In genomic region chr22:47452184-47452583, GRCh38 we compare ENCODE assay signal across 9 cellular contexts.
A peak's percentile ranks its signal among the peaks of the same experiment; 100 is the strongest.
DNase-seq lines count a peak whose midpoint lies in the region; ATAC-seq and TF ChIP-seq lines count a peak whose summit lies in the region.
"Had no signal": no experiment of that assay in that cellular context is flagged by ENCODE, and none has a peak within 500 bp of the region (broad histone marks: within the 10 kb centered on the region; RNA-seq: fewer than 3 reads in every experiment).

No MANE protein-coding gene starts in this region.

- H3K4me1 ChIP-seq in lung (ENCODE audit: control insufficient read depth in 2 of 2, insufficient read depth in 2 of 2, low read length in 2 of 2): no peaks in the 10 kb centered on the region

- H3K27ac Mint-ChIP-seq in activated T-cell treated with anti-CD3 and anti-CD28 coated beads, Interleukin-2, amount 50 U/mL, for 24 hours: no peak overlapping the region
- H3K27ac Mint-ChIP-seq: stimulated activated naive CD8-positive, alpha-beta T cell treated with anti-CD3 and anti-CD28 coated beads, Interleukin-15, Interleukin-2, amounts not matched to agents 100 ng/mL and 50 ng/mL, for 24 hours had no signal

- DNase-seq in GM06990 (ENCODE audit: extremely low read depth, insufficient read length): no peak
- peak; percentile 69 for DNase-seq in HT1080 (ENCODE audit: low read depth)
- DNase-seq in SHP77 treated with DMSO at 0.1 percent for 48 hours (lab: John Stamatoyannopoulos, UW): peak; percentile 58
- no peak for DNase-seq in lung (ENCODE audit: low spot score)
- no peak for DNase-seq in activated T-cell treated with anti-CD3 and anti-CD28 coated beads, Interleukin-2, amount 50 U/mL, for 24 hours
- no peak for DNase-seq in NCI-H1694 (lab: John Stamatoyannopoulos, UW)
- DNase-seq in NCI-H1694 treated with DMSO at 0.1 percent for 48 hours (lab: John Stamatoyannopoulos, UW): no peak
- DNase-seq: MV-4-11 had no signal

- H3K4me1 Mint-ChIP-seq in activated T-cell treated with anti-CD3 and anti-CD28 coated beads, Interleukin-2, amount 50 U/mL, for 24 hours (ENCODE audit: low read depth): no peaks in the 10 kb centered on the region

- peaks cover 25% of the 10 kb centered on the region for H3K9me3 Mint-ChIP-seq in activated T-cell treated with anti-CD3 and anti-CD28 coated beads, Interleukin-2, amount 50 U/mL, for 24 hours

- no peaks in the 10 kb centered on the region for H3K36me3 ChIP-seq in GM06990 (ENCODE audit: control insufficient read depth, insufficient read depth, low read length)
- no peaks in the 10 kb centered on the region for H3K36me3 ChIP-seq in lung (ENCODE audit: control insufficient read depth in 2 of 2, insufficient read depth in 2 of 2, low read length in 2 of 2)

- H3K9me3 ChIP-seq in lung (ENCODE audit: control insufficient read depth in 2 of 2, insufficient read depth in 1 of 2, low read length in 1 of 2): peaks cover 2 to 9% of the 10 kb centered on the region in 2 donors

- no peaks in the 10 kb centered on the region for H3K36me3 Mint-ChIP-seq in activated T-cell treated with anti-CD3 and anti-CD28 coated beads, Interleukin-2, amount 50 U/mL, for 24 hours (ENCODE audit: low read depth)

- peaks cover 14% of the 10 kb centered on the region for H3K27me3 Mint-ChIP-seq in activated T-cell treated with anti-CD3 and anti-CD28 coated beads, Interleukin-2, amount 50 U/mL, for 24 hours

- no peak overlapping the region for H3K4me3 Mint-ChIP-seq in activated T-cell treated with anti-CD3 and anti-CD28 coated beads, Interleukin-2, amount 50 U/mL, for 24 hours
- H3K4me3 Mint-ChIP-seq: stimulated activated naive CD8-positive, alpha-beta T cell treated with anti-CD3 and anti-CD28 coated beads, Interleukin-15, Interleukin-2, amounts not matched to agents 100 ng/mL and 50 ng/mL, for 24 hours had no signal

- ATAC-seq in lung (ENCODE audit: insufficient read depth, low FRiP score): peak; percentile 62

- TF ChIP-seq CTCF in GM06990 (IDR thresholded peaks at IDR 0.05; ENCODE audit: insufficient read depth, low read length, poor library complexity, severe bottlenecking) (peak; percentile 10), lung (IDR thresholded peaks at IDR 0.05; ENCODE audit: control extremely low read depth, extremely low read depth) (no peak)

- WGBS in lung, 2 donors: 78 to 84% methylated on average over 2 of the region's 2 CpGs

- H3K27ac ChIP-seq in lung (ENCODE audit: low read depth in 1 of 2, low read length in 1 of 2): no peak overlapping the region

- H3K27me3 ChIP-seq in GM06990 (replicated peaks; ENCODE audit: control insufficient read depth, insufficient read depth, low read length): no peaks in the 10 kb centered on the region
- H3K27me3 ChIP-seq in lung (ENCODE audit: control insufficient read depth, insufficient read depth): no peaks in the 10 kb centered on the region

- H3K4me3 ChIP-seq in GM06990 (replicated peaks; ENCODE audit: low read depth, low read length) (no peak overlapping the region), lung (no peak overlapping the region)

Comparison
In these comparisons a context has a peak if more than half of its experiments do, and no peak if none do; other contexts are left out.
1. DNase-seq: peak in HT1080 (single experiment) and SHP77 treated with DMSO at 0.1 percent for 48 hours (single experiment); none in GM06990 (single experiment), lung (single experiment), activated T-cell treated with anti-CD3 and anti-CD28 coated beads, Interleukin-2, amount 50 U/mL, for 24 hours (single experiment), NCI-H1694 (single experiment) and NCI-H1694 treated with DMSO at 0.1 percent for 48 hours (single experiment).